1 cellular context compared by ENCODE assay signal in genomic region chr3:133505813-133506212, GRCh38.
TF ChIP-seq lines count a peak whose summit lies in the region.

No MANE protein-coding gene starts in this region.

TF ChIP-seq in GM12878, 131 proteins besides CTCF, POLR2A, EP300 and RAD21 (continued from another document):
- TF ChIP-seq ZBTB11 (CRISPR knock-in tag; IDR thresholded peaks at IDR 0.05), result no peak
- 0 out of 4 replicates have a peak, but pooled peaks of 1 of the 2 experiments have one; percentile 4 for TF ChIP-seq BHLHE40 (IDR thresholded peaks at IDR 0.05; ENCODE audit: borderline replicate concordance in 1 of 2, low read depth in 2 of 2, low read length in 1 of 2)
- TF ChIP-seq CREM (IDR thresholded peaks at IDR 0.05; ENCODE audit: low read depth), result no peak
